ENCODE assay signal across 1 cellular context in genomic region chr9:1231998-1232919, GRCh38.
TF ChIP-seq lines count a peak whose summit lies in the region.

No MANE protein-coding gene starts in this region.

TF ChIP-seq in HepG2, 621 proteins besides CTCF, POLR2A, EP300 and RAD21 (continued from another document and continues in another):
- TF ChIP-seq FOXP4 (CRISPR knock-in tag; IDR thresholded peaks at IDR 0.05) (peak; percentile 64; the same call in 1 of the 2 replicates), FOXA3 (CRISPR knock-in tag; IDR thresholded peaks at IDR 0.05) (peak; percentile 20; the same call in 1 of the 2 replicates), BCL6 (CRISPR knock-in tag; IDR thresholded peaks at IDR 0.05) (peak; percentile 46; the same call in 1 of the 2 replicates), MED1 (CRISPR knock-in tag; IDR thresholded peaks at IDR 0.05) (peak; percentile 26; the same call in 1 of the 2 replicates), IKZF5 (CRISPR knock-in tag; IDR thresholded peaks at IDR 0.05) (0 out of 2 replicates have a peak, but pooled peaks have one; percentile 23), REL (CRISPR knock-in tag; conservative IDR thresholded peaks at IDR 0.05) (no peak), ARHGAP35 (CRISPR knock-in tag; IDR thresholded peaks at IDR 0.05; ENCODE audit: borderline replicate concordance) (no peak), SMC3 (IDR thresholded peaks at IDR 0.05; ENCODE audit: low read length) (no peak), ATM (IDR thresholded peaks at IDR 0.05; ENCODE audit: borderline replicate concordance) (no peak), ZGPAT (CRISPR knock-in tag; IDR thresholded peaks at IDR 0.05) (peak; percentile 64), SOX5 (CRISPR knock-in tag; IDR thresholded peaks at IDR 0.05; ENCODE audit: borderline replicate concordance) (0 out of 2 replicates have a peak, but pooled peaks have one; percentile 38), KDM6A (CRISPR knock-in tag; IDR thresholded peaks at IDR 0.05; ENCODE audit: low read depth) (peak; percentile 31; the same call in 1 of the 2 replicates), HDAC2 (CRISPR knock-in tag; IDR thresholded peaks at IDR 0.05) (peak; percentile 48), ZNF263 (CRISPR knock-in tag; IDR thresholded peaks at IDR 0.05) (no peak), ELF3 (CRISPR knock-in tag; IDR thresholded peaks at IDR 0.05) (peak; percentile 89), ZNF24 (IDR thresholded peaks at IDR 0.05) (no peak), CEBPG (CRISPR knock-in tag; IDR thresholded peaks at IDR 0.05) (peak; percentile 72), ZNF609 (CRISPR knock-in tag; IDR thresholded peaks at IDR 0.05; ENCODE audit: borderline replicate concordance) (0 out of 2 replicates have a peak, but pooled peaks have one; percentile 23), GABPA (IDR thresholded peaks at IDR 0.05; ENCODE audit: low read depth, low read length) (no peak), GABPA (CRISPR knock-in tag; IDR thresholded peaks at IDR 0.05; ENCODE audit: low read depth) (peak; percentile 78), PHF21A (CRISPR knock-in tag; IDR thresholded peaks at IDR 0.05) (peak; percentile 36; the same call in 1 of the 2 replicates), PCBP1 (IDR thresholded peaks at IDR 0.05; ENCODE audit: borderline replicate concordance, low read depth, low read length) (no peak), GABPB1 (CRISPR knock-in tag; IDR thresholded peaks at IDR 0.05) (peak; percentile 51), GZF1 (CRISPR knock-in tag; IDR thresholded peaks at IDR 0.05) (no peak), ZNF17 (CRISPR knock-in tag; IDR thresholded peaks at IDR 0.05) (no peak), HMG20B (CRISPR knock-in tag; conservative IDR thresholded peaks at IDR 0.05) (no peak), THAP11 (CRISPR knock-in tag; IDR thresholded peaks at IDR 0.05) (peak; percentile 49), ZNF776 (CRISPR knock-in tag; IDR thresholded peaks at IDR 0.05) (no peak), RARA (CRISPR knock-in tag; IDR thresholded peaks at IDR 0.05) (peak; percentile 65), HNF4A (CRISPR knock-in tag; IDR thresholded peaks at IDR 0.05) (peak; percentile 64), KLF15 (CRISPR knock-in tag; IDR thresholded peaks at IDR 0.05; ENCODE audit: borderline replicate concordance) (no peak), TEAD2 (CRISPR knock-in tag; IDR thresholded peaks at IDR 0.05) (no peak), ZNF614 (CRISPR knock-in tag; IDR thresholded peaks at IDR 0.05; ENCODE audit: borderline replicate concordance) (0 out of 2 replicates have a peak, but pooled peaks have one; percentile 38), ZNF710 (CRISPR knock-in tag; IDR thresholded peaks at IDR 0.05; ENCODE audit: borderline replicate concordance) (0 out of 2 replicates have a peak, but pooled peaks have one; percentile 44), TEAD3 (CRISPR knock-in tag; optimal IDR thresholded peaks at IDR 0.05; ENCODE audit: borderline replicate concordance) (peak; percentile 71), SIN3B (IDR thresholded peaks at IDR 0.05; ENCODE audit: low read length) (no peak), ZNF18 (CRISPR knock-in tag; IDR thresholded peaks at IDR 0.05; ENCODE audit: insufficient replicate concordance) (no peak), ZNF260 (CRISPR knock-in tag; IDR thresholded peaks at IDR 0.05; ENCODE audit: borderline replicate concordance, low read depth) (no peak), PPARG (CRISPR knock-in tag; conservative IDR thresholded peaks at IDR 0.05) (peak; percentile 54; the same call in 1 of the 2 replicates), ZNF747 (CRISPR knock-in tag; IDR thresholded peaks at IDR 0.05; ENCODE audit: borderline replicate concordance) (no peak), ETV5 (CRISPR knock-in tag; IDR thresholded peaks at IDR 0.05; ENCODE audit: borderline replicate concordance) (peak; percentile 49; the same call in 1 of the 2 replicates), FOXM1 (CRISPR knock-in tag; IDR thresholded peaks at IDR 0.05) (no peak), ZKSCAN8 (CRISPR knock-in tag; IDR thresholded peaks at IDR 0.05; ENCODE audit: borderline replicate concordance) (peak; percentile 99), WIZ (CRISPR knock-in tag; IDR thresholded peaks at IDR 0.05) (no peak), FOXJ3 (CRISPR knock-in tag; IDR thresholded peaks at IDR 0.05; ENCODE audit: borderline replicate concordance) (peak; percentile 37; the same call in 1 of the 2 replicates), RXRB (CRISPR knock-in tag; IDR thresholded peaks at IDR 0.05; ENCODE audit: borderline replicate concordance) (peak; percentile 49; the same call in 1 of the 2 replicates), ZNF768 (CRISPR knock-in tag; IDR thresholded peaks at IDR 0.05) (no peak), ELF4 (CRISPR knock-in tag; IDR thresholded peaks at IDR 0.05; ENCODE audit: borderline replicate concordance) (peak; percentile 53; the same call in 1 of the 2 replicates), ZNF446 (CRISPR knock-in tag; IDR thresholded peaks at IDR 0.05) (no peak), CEBPB (IDR thresholded peaks at IDR 0.05; ENCODE audit: borderline replicate concordance, low read depth, low read length) (peak; percentile 68; the same call in 1 of the 2 replicates)
- TF ChIP-seq, protein P1, sequence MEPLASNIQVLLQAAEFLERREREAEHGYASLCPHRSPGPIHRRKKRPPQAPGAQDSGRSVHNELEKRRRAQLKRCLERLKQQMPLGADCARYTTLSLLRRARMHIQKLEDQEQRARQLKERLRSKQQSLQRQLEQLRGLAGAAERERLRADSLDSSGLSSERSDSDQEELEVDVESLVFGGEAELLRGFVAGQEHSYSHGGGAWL (CRISPR knock-in tag; IDR thresholded peaks at IDR 0.05): no peak
- TF ChIP-seq, protein P2, sequence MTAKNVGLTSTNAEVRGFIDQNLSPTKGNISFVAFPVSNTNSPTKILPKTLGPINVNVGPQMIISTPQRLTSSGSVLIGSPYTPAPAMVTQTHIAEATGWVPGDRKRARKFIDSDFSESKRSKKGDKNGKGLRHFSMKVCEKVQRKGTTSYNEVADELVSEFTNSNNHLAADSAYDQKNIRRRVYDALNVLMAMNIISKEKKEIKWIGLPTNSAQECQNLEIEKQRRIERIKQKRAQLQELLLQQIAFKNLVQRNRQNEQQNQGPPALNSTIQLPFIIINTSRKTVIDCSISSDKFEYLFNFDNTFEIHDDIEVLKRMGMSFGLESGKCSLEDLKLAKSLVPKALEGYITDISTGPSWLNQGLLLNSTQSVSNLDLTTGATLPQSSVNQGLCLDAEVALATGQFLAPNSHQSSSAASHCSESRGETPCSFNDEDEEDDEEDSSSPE (CRISPR knock-in tag; IDR thresholded peaks at IDR 0.05): 0 out of 2 replicates have a peak, but pooled peaks have one; percentile 35
- TF ChIP-seq, protein P3, sequence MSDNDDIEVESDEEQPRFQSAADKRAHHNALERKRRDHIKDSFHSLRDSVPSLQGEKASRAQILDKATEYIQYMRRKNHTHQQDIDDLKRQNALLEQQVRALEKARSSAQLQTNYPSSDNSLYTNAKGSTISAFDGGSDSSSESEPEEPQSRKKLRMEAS (IDR thresholded peaks at IDR 0.05): peak; percentile 29; the same call in 1 of the 2 replicates
- TF ChIP-seq, protein P4, sequence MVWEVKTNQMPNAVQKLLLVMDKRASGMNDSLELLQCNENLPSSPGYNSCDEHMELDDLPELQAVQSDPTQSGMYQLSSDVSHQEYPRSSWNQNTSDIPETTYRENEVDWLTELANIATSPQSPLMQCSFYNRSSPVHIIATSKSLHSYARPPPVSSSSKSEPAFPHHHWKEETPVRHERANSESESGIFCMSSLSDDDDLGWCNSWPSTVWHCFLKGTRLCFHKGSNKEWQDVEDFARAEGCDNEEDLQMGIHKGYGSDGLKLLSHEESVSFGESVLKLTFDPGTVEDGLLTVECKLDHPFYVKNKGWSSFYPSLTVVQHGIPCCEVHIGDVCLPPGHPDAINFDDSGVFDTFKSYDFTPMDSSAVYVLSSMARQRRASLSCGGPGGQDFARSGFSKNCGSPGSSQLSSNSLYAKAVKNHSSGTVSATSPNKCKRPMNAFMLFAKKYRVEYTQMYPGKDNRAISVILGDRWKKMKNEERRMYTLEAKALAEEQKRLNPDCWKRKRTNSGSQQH (CRISPR knock-in tag; IDR thresholded peaks at IDR 0.05; ENCODE audit: low read depth): no peak
